Comparison of ENCODE assay signal across 15 cellular contexts in the genomic region with DNA sequence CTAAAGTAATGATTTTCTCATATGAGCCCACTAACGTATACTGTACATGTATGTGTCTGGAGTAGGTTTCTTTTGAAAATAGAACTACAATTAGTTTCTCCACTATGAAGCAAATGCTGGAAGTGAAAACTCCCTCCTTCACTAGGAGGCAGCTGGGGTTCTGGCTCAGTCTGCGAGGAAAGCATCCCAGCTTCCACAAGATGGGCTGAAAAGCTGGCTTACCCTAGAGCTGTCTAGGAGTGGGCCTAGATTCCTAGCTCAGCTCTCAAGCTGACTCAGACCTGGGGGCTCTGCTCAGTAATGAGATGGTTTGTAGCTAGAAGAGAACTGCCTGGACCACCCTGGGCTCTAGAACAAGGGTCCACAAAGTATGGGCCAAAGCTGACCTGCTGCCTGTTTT.
DNase-seq lines count a peak whose midpoint lies in the region; ATAC-seq and TF ChIP-seq lines count a peak whose summit lies in the region.
"Had no signal": no experiment of that assay in that cellular context is flagged by ENCODE, and none has a peak within 500 bp of the region (broad histone marks: within the 10 kb centered on the region; RNA-seq: fewer than 3 reads in every experiment).

No MANE protein-coding gene starts in this region.

- WGBS in gastroesophageal sphincter (ENCODE audit: low coverage in 1 of 2), 2 donors = 47 to 80% methylated on average over 1 of the region's 2 CpGs
- 92 to 100% (median 96%) methylated on average over 2 of the region's 2 CpGs for WGBS in adrenal gland, 4 donors

- no peak for DNase-seq in breast epithelium (ENCODE audit: low spot score in 2 of 2)
- DNase-seq in MCF 10A (ENCODE audit: unreplicated experiment) = no peak
- no peak for DNase-seq in GM23338 (ENCODE audit: low spot score)
- no peak for DNase-seq in uterus
- DNase-seq in activated gamma-delta T cell treated with Interleukin-2 at 50 U/mL for 16 hours = no peak
- no peak for DNase-seq in adrenal gland
- DNase-seq: AML-193; Caco-2; CD4-positive, alpha-beta T cell; HCEC 1CT had no signal

- POLR2A ChIA-PET in MCF 10A (lab: Yijun Ruan, JAX) = no interaction called here

- H3K4me1 Mint-ChIP-seq in MCF 10A (ENCODE audit: insufficient read depth, unreplicated experiment) (peaks cover 7% of the 10 kb centered on the region), GM23338 (peaks cover 17% of the 10 kb centered on the region)

- TF ChIP-seq POLR2A in breast epithelium (IDR thresholded peaks at IDR 0.05) (no peak), gastroesophageal sphincter (IDR thresholded peaks at IDR 0.05) (no peak), uterus (IDR thresholded peaks at IDR 0.05) (no peak), adrenal gland (IDR thresholded peaks at IDR 0.05) (no peak)

- H3K9me3 Mint-ChIP-seq in MCF 10A (ENCODE audit: unreplicated experiment) (no peaks in the 10 kb centered on the region), GM23338 (no peaks in the 10 kb centered on the region)
- H3K9me3 Mint-ChIP-seq: CD4-positive, alpha-beta T cell had no signal

- ATAC-seq in GM23338 (peak; percentile 37; the same call in 1 of the 3 replicates), gastroesophageal sphincter (no peak)
- ATAC-seq: A549 had no signal

- no peaks in the 10 kb centered on the region for H3K9me3 ChIP-seq in breast epithelium
- H3K9me3 ChIP-seq in gastroesophageal sphincter = no peaks in the 10 kb centered on the region
- H3K9me3 ChIP-seq in uterus = no peaks in the 10 kb centered on the region
- no peaks in the 10 kb centered on the region for H3K9me3 ChIP-seq in adrenal gland (replicated peaks in 1 of 3)
- H3K9me3 ChIP-seq: A549, Caco-2 had no signal

- H3F3A ChIP-seq in GM23338 (replicated peaks; ENCODE audit: low read depth) = no peaks in the 10 kb centered on the region

- no peak overlapping the region for H2AFZ ChIP-seq in GM23338

- H3K4me1 ChIP-seq in breast epithelium (peaks cover 0 to 10% of the 10 kb centered on the region in 2 donors), GM23338 (ENCODE audit: insufficient read depth) (peaks cover 14% of the 10 kb centered on the region), gastroesophageal sphincter (peaks cover 12 to 42% (median 19%) of the 10 kb centered on the region in 3 donors), uterus (peaks cover 0 to 9% of the 10 kb centered on the region in 2 donors), adrenal gland (replicated peaks in 1 of 2) (peaks cover 7 to 12% of the 10 kb centered on the region in 2 donors)

- H3K9me2 ChIP-seq in GM23338 (ENCODE audit: insufficient read depth) = 0 out of 2 replicates have a peak, but pooled peaks cover 4% of the 10 kb centered on the region

- no peaks in the 10 kb centered on the region for H3K79me2 ChIP-seq in GM23338 (replicated peaks; ENCODE audit: insufficient read depth)

- TF ChIP-seq CTCF in breast epithelium (IDR thresholded peaks at IDR 0.05) (no peak), MCF 10A (IDR thresholded peaks at IDR 0.05; ENCODE audit: unreplicated experiment) (no peak), GM23338 (conservative IDR thresholded peaks at IDR 0.05; ENCODE audit: low read depth in 2 of 2) (no peak), gastroesophageal sphincter (IDR thresholded peaks at IDR 0.05) (no peak), uterus (IDR thresholded peaks at IDR 0.05) (no peak), adrenal gland (IDR thresholded peaks at IDR 0.05) (no peak)

- H3K4me3 Mint-ChIP-seq in MCF 10A (ENCODE audit: unreplicated experiment) (no peak overlapping the region), GM23338 (no peak overlapping the region)
- H3K4me3 Mint-ChIP-seq: CD4-positive, alpha-beta T cell had no signal

- H3K27ac ChIP-seq in breast epithelium (peak overlapping the region; percentile 40 to 56), GM23338 (ENCODE audit: low read depth) (no peak overlapping the region), gastroesophageal sphincter (peak overlapping the region; percentile 60 to 72 (median 62)), uterus (peak overlapping the region; percentile 48 to 65), adrenal gland (no peak overlapping the region)
- H3K27ac ChIP-seq: 22Rv1, A549, C4-2B, HL-60 had no signal

- H3K36me3 ChIP-seq in breast epithelium = no peaks in the 10 kb centered on the region
- no peaks in the 10 kb centered on the region for H3K36me3 ChIP-seq in GM23338 (ENCODE audit: insufficient read depth)
- H3K36me3 ChIP-seq in gastroesophageal sphincter = peaks cover 0 to 9% of the 10 kb centered on the region in 2 donors
- no peaks in the 10 kb centered on the region for H3K36me3 ChIP-seq in uterus
- H3K36me3 ChIP-seq in adrenal gland (replicated peaks in 1 of 2) = no peaks in the 10 kb centered on the region

- no peak for TF ChIP-seq EP300 in gastroesophageal sphincter (IDR thresholded peaks at IDR 0.05)

- H3K4me2 ChIP-seq in GM23338 = no peak overlapping the region
- H3K4me2 ChIP-seq: A549 had no signal

- no peaks in the 10 kb centered on the region for H4K20me1 ChIP-seq in GM23338 (replicated peaks; ENCODE audit: insufficient read depth)

- CTCF ChIA-PET in MCF 10A (lab: Yijun Ruan, JAX) = interaction anchor here (0.7 to 2.4 kb wide), 5 partner anchors 11 to 277 kb away, joined by 3 to 8 read pairs (median 4); no protein-coding TSS in a partner anchor

- no peak overlapping the region for H3K27ac Mint-ChIP-seq in MCF 10A (ENCODE audit: low read depth, unreplicated experiment)
- H3K27ac Mint-ChIP-seq in GM23338 = no peak overlapping the region
- H3K27ac Mint-ChIP-seq: CD4-positive, alpha-beta T cell had no signal

- H3K27me3 ChIP-seq in breast epithelium (no peaks in the 10 kb centered on the region), GM23338 (ENCODE audit: insufficient read depth) (no peaks in the 10 kb centered on the region), gastroesophageal sphincter (no peaks in the 10 kb centered on the region), uterus (no peaks in the 10 kb centered on the region), adrenal gland (no peaks in the 10 kb centered on the region)

- intact Hi-C loops in breast epithelium (cut with DNase I; ENCODE audit: low total_unique reads) = no loop called here
- intact Hi-C loops in MCF 10A (cut with micrococcal nuclease) = no loop called here
- intact Hi-C loops in uterus (cut with DNase I; ENCODE audit: low total_unique reads) = no loop called here
- intact Hi-C loops in adrenal gland (cut with DNase I) = no loop called here

- H3K36me3 Mint-ChIP-seq in MCF 10A (ENCODE audit: insufficient read depth, unreplicated experiment) (no peaks in the 10 kb centered on the region), GM23338 (ENCODE audit: low read depth) (no peaks in the 10 kb centered on the region)

- H3K4me3 ChIP-seq in breast epithelium (no peak overlapping the region), GM23338 (no peak overlapping the region), gastroesophageal sphincter (no peak overlapping the region), uterus (no peak overlapping the region), adrenal gland (no peak overlapping the region)
- H3K4me3 ChIP-seq: A549 had no signal

- BruUV-seq in MCF 10A (replicated peaks; lab: Mats Ljungman, UMichigan) = no TSS peak

- no peaks in the 10 kb centered on the region for H3K27me3 Mint-ChIP-seq in MCF 10A (ENCODE audit: insufficient read depth, unreplicated experiment)
- no peaks in the 10 kb centered on the region for H3K27me3 Mint-ChIP-seq in GM23338 (ENCODE audit: insufficient read depth, low read depth, poor library complexity)

TF ChIP-seq in GM23338, 12 proteins besides CTCF, POLR2A, EP300 and RAD21:
- TF ChIP-seq POLR2AphosphoS5 (IDR thresholded peaks at IDR 0.05; ENCODE audit: low read depth) = no peak
- TF ChIP-seq, protein P1, sequence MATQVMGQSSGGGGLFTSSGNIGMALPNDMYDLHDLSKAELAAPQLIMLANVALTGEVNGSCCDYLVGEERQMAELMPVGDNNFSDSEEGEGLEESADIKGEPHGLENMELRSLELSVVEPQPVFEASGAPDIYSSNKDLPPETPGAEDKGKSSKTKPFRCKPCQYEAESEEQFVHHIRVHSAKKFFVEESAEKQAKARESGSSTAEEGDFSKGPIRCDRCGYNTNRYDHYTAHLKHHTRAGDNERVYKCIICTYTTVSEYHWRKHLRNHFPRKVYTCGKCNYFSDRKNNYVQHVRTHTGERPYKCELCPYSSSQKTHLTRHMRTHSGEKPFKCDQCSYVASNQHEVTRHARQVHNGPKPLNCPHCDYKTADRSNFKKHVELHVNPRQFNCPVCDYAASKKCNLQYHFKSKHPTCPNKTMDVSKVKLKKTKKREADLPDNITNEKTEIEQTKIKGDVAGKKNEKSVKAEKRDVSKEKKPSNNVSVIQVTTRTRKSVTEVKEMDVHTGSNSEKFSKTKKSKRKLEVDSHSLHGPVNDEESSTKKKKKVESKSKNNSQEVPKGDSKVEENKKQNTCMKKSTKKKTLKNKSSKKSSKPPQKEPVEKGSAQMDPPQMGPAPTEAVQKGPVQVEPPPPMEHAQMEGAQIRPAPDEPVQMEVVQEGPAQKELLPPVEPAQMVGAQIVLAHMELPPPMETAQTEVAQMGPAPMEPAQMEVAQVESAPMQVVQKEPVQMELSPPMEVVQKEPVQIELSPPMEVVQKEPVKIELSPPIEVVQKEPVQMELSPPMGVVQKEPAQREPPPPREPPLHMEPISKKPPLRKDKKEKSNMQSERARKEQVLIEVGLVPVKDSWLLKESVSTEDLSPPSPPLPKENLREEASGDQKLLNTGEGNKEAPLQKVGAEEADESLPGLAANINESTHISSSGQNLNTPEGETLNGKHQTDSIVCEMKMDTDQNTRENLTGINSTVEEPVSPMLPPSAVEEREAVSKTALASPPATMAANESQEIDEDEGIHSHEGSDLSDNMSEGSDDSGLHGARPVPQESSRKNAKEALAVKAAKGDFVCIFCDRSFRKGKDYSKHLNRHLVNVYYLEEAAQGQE (IDR thresholded peaks at IDR 0.05; ENCODE audit: unreplicated experiment) = no peak
- TF ChIP-seq CREB1 (CRISPR knock-in tag; IDR thresholded peaks at IDR 0.05; ENCODE audit: low read depth) = no peak
- TF ChIP-seq JUNB (IDR thresholded peaks at IDR 0.05; ENCODE audit: unreplicated experiment) = no peak
- no peak for TF ChIP-seq ZNF331 (CRISPR knock-in tag; IDR thresholded peaks at IDR 0.05; ENCODE audit: low read depth)
- TF ChIP-seq ZNF114 (CRISPR knock-in tag; IDR thresholded peaks at IDR 0.05) = no peak

Comparison
In these comparisons a context has a peak if more than half of its experiments do, and no peak if none do; other contexts are left out.
1. H3K27ac ChIP-seq: peak in breast epithelium (2 of 2), gastroesophageal sphincter (4 of 4) and uterus (2 of 2); none in GM23338 (single experiment) and adrenal gland (0 of 5).